In the genomic region with DNA sequence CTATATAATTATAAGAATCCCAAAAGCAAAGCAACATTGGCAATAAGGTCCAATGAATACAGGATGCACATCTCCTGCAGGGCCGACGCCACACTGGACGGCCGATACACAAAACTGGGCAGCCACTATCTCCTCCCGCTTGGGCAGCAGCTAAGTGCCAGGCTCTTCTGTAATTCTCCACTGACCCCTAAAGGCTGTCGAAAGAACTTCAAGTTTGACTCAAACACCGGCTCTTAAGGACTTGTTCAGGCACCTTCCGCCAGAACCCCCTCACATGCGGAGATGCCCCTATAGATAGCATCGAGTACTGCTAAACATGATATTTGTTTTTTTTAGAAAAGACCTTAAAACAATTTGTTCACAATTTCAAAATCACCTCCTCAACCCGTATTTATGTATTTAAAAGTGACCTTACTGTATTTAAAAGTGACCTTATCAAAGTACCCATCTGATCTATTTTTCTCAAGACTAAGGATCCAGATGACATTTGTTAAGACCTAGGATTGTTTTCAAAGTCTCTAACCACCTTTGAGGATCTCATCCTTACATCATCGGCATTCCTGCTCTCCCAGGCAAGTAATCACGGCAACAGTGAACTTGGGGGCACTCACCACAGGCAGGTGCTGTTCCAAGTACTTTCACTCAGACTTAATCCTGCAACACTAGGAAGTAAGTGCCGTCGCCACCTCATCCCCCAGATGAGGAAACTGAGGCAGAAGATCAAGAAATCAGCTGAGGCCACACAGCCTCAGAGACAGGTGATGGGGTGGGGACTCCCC, we compare ENCODE assay signal across 1 cellular context.
TF ChIP-seq lines count a peak whose summit lies in the region.

No MANE protein-coding gene starts in this region.

TF ChIP-seq in WTC11, 78 proteins besides CTCF, POLR2A, EP300 and RAD21 (continued from another document):
- TF ChIP-seq, protein P1, sequence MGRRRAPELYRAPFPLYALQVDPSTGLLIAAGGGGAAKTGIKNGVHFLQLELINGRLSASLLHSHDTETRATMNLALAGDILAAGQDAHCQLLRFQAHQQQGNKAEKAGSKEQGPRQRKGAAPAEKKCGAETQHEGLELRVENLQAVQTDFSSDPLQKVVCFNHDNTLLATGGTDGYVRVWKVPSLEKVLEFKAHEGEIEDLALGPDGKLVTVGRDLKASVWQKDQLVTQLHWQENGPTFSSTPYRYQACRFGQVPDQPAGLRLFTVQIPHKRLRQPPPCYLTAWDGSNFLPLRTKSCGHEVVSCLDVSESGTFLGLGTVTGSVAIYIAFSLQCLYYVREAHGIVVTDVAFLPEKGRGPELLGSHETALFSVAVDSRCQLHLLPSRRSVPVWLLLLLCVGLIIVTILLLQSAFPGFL (CRISPR knock-in tag; IDR thresholded peaks at IDR 0.05; ENCODE audit: borderline replicate concordance), result no peak
- TF ChIP-seq FOXK1 (CRISPR knock-in tag; IDR thresholded peaks at IDR 0.05), result no peak
- TF ChIP-seq, protein P2, sequence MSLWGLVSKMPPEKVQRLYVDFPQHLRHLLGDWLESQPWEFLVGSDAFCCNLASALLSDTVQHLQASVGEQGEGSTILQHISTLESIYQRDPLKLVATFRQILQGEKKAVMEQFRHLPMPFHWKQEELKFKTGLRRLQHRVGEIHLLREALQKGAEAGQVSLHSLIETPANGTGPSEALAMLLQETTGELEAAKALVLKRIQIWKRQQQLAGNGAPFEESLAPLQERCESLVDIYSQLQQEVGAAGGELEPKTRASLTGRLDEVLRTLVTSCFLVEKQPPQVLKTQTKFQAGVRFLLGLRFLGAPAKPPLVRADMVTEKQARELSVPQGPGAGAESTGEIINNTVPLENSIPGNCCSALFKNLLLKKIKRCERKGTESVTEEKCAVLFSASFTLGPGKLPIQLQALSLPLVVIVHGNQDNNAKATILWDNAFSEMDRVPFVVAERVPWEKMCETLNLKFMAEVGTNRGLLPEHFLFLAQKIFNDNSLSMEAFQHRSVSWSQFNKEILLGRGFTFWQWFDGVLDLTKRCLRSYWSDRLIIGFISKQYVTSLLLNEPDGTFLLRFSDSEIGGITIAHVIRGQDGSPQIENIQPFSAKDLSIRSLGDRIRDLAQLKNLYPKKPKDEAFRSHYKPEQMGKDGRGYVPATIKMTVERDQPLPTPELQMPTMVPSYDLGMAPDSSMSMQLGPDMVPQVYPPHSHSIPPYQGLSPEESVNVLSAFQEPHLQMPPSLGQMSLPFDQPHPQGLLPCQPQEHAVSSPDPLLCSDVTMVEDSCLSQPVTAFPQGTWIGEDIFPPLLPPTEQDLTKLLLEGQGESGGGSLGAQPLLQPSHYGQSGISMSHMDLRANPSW (CRISPR knock-in tag; conservative IDR thresholded peaks at IDR 0.05; ENCODE audit: low read depth), result no peak
TF ChIP-seq in WTC11: peak in this region for 0.
